16 cellular contexts compared by ENCODE assay signal in genomic region chr16:84768061-84768797, GRCh38. TPM values are rescaled to one million over a fixed set of nuclear protein-coding genes. Genes with fewer than 3 reads are reported as not detected.
DNase-seq lines count a peak whose midpoint lies in the region; ATAC-seq and TF ChIP-seq lines count a peak whose summit lies in the region.
"Had no signal": no experiment of that assay in that cellular context is flagged by ENCODE, and none has a peak within 500 bp of the region (broad histone marks: within the 10 kb centered on the region; RNA-seq: fewer than 3 reads in every experiment).

No MANE protein-coding gene starts in this region.

- H3K4me1 ChIP-seq in sigmoid colon (peaks cover 0 to 27% (median 7%) of the 10 kb centered on the region in 4 donors), ovary (ENCODE audit: insufficient read depth) (peaks cover 7% of the 10 kb centered on the region)
- H3K4me1 ChIP-seq: vagina had no signal

- CTCF ChIA-PET in activated naive CD4-positive, alpha-beta T cell treated with anti-CD3 and anti-CD28 coated beads, Interleukin-2, amount 10 ng/mL, durations not matched to agents 7 days and 5 days (lab: Charles Lee) = interaction anchor here (0.7 to 1.5 kb wide), 3 partner anchors 13 to 203 kb away, joined by 3 read pairs; no protein-coding TSS in a partner anchor

- TF ChIP-seq EP300 in sigmoid colon (IDR thresholded peaks at IDR 0.05) = no peak
- TF ChIP-seq EP300 in ovary (IDR thresholded peaks at IDR 0.05) = no peak

- peaks cover 61% of the 10 kb centered on the region for H3K4me1 Mint-ChIP-seq in activated naive CD4-positive, alpha-beta T cell treated with anti-CD3 and anti-CD28 coated beads, Interleukin-2, amount 10 ng/mL, durations not matched to agents 7 days and 5 days

- H3K27me3 Mint-ChIP-seq in activated naive CD4-positive, alpha-beta T cell treated with anti-CD3 and anti-CD28 coated beads, Interleukin-2, amount 10 ng/mL, durations not matched to agents 7 days and 5 days = no peaks in the 10 kb centered on the region

- peak overlapping the region; percentile 93 for H3K27ac Mint-ChIP-seq in activated naive CD4-positive, alpha-beta T cell treated with anti-CD3 and anti-CD28 coated beads, Interleukin-2, amount 10 ng/mL, durations not matched to agents 7 days and 5 days

- H3K9me3 Mint-ChIP-seq in activated naive CD4-positive, alpha-beta T cell treated with anti-CD3 and anti-CD28 coated beads, Interleukin-2, amount 10 ng/mL, durations not matched to agents 7 days and 5 days = no peaks in the 10 kb centered on the region

- no peak for ATAC-seq in HG03175 (IDR thresholded peaks at IDR 0.05; ENCODE audit: unreplicated experiment)

- H3K36me3 ChIP-seq in sigmoid colon (peaks cover 9 to 81% (median 26%) of the 10 kb centered on the region in 4 donors), ovary (no peaks in the 10 kb centered on the region)

- 69 to 72% methylated on average over 4 of the region's 4 CpGs for WGBS in sigmoid colon, 2 donors
- WGBS in ovary, 3 donors = 58 to 76% (median 61%) methylated on average over 4 of the region's 4 CpGs

- H3K9me3 ChIP-seq in sigmoid colon = no peaks in the 10 kb centered on the region
- H3K9me3 ChIP-seq in ovary = no peaks in the 10 kb centered on the region
- H3K9me3 ChIP-seq: adrenal gland, left ventricle myocardium inferior, vagina had no signal

- peak; percentile 52 for DNase-seq in activated naive CD4-positive, alpha-beta T cell treated with anti-CD3 and anti-CD28 coated beads, Interleukin-2, amount 10 ng/mL, durations not matched to agents 7 days and 5 days
- DNase-seq in activated naive CD4-positive, alpha-beta T cell treated with Interleukin-2 at 50 U/mL for 16 hours = no peak
- peak; percentile 96 for DNase-seq in SK-N-DZ (ENCODE audit: low spot score)
- peak; percentile 52 for DNase-seq in central memory CD4-positive, alpha-beta T cell
- DNase-seq in sigmoid colon = peak; percentile 3
- DNase-seq in NCI-H2227 treated with DMSO at 0.1 percent for 48 hours (lab: John Stamatoyannopoulos, UW) = no peak
- DNase-seq in ovary = no peak
- DNase-seq: activated CD4-positive, CD25-positive, alpha-beta regulatory T cell; activated CD8-positive, alpha-beta memory T cell treated with anti-CD3 and anti-CD28 coated beads, Interleukin-2, amount 50 U/mL, for 4 hours; adrenal gland; left ventricle myocardium inferior; NCI-H1436 treated with DMSO at 0.1 percent for 48 hours; Right ventricle myocardium superior had no signal

- H3K4me3 ChIP-seq in sigmoid colon (no peak overlapping the region), ovary (no peak overlapping the region)
- H3K4me3 ChIP-seq: adrenal gland, cardiac muscle cell, left ventricle myocardium inferior, vagina had no signal

- peak overlapping the region; percentile 64 for H3K4me3 Mint-ChIP-seq in activated naive CD4-positive, alpha-beta T cell treated with anti-CD3 and anti-CD28 coated beads, Interleukin-2, amount 10 ng/mL, durations not matched to agents 7 days and 5 days

- intact Hi-C loops in sigmoid colon (cut with DNase I) = no loop called here
- intact Hi-C loops in ovary (cut with DNase I) = loop anchor here in 1 of 4 donors (5.0 kb wide), 1 partner anchor 69 kb away; no protein-coding TSS in a partner anchor

- H3K27me3 ChIP-seq in sigmoid colon = no peaks in the 10 kb centered on the region
- H3K27me3 ChIP-seq in ovary = no peaks in the 10 kb centered on the region
- H3K27me3 ChIP-seq: adrenal gland, cardiac muscle cell, vagina had no signal

- peaks cover 76% of the 10 kb centered on the region for H3K36me3 Mint-ChIP-seq in activated naive CD4-positive, alpha-beta T cell treated with anti-CD3 and anti-CD28 coated beads, Interleukin-2, amount 10 ng/mL, durations not matched to agents 7 days and 5 days

- peak overlapping the region in 1 of 4 donors; percentile 52 for H3K27ac ChIP-seq in sigmoid colon
- no peak overlapping the region for H3K27ac ChIP-seq in ovary
- H3K27ac ChIP-seq: cardiac muscle cell had no signal

- TF ChIP-seq POLR2A in sigmoid colon (IDR thresholded peaks at IDR 0.05) (no peak), ovary (IDR thresholded peaks at IDR 0.05) (no peak)

- TF ChIP-seq CTCF in sigmoid colon (IDR thresholded peaks at IDR 0.05) (no peak), ovary (IDR thresholded peaks at IDR 0.05) (no peak)

RNA-seq across cellular contexts. Expression of gene CRISPLD2, which starts 51.6 kb away (rescaled TPM):
- 0.12 TPM in 1 of 2 replicates, not detected in the other for polyA plus RNA-seq in SK-N-DZ (2014; cell fraction: cytosol; rRNA removed)
- not detected in 2 replicates for polyA plus RNA-seq in SK-N-DZ (2014; cell fraction: nucleus; rRNA removed)
- total RNA-seq in sigmoid colon (100 to 1,000 TPM; 140 to 545 (median 260) TPM), ovary (100 to 1,000 TPM in 6 of 7 donors, 10 to 100 TPM in 1; 90.6 to 333 (median 142) TPM)
- polyA plus RNA-seq in sigmoid colon (10 to 100 TPM in 1 of 3 donors, 1 to 10 TPM in 2; 3.0 to 27.3 (median 6.0) TPM), ovary (10 to 100 TPM; 53.2 to 63.6 TPM)

Comparison
In these comparisons a context has a peak if more than half of its experiments do, and no peak if none do; other contexts are left out.
1. DNase-seq: peak in activated naive CD4-positive, alpha-beta T cell treated with anti-CD3 and anti-CD28 coated beads, Interleukin-2, amount 10 ng/mL, durations not matched to agents 7 days and 5 days (single experiment), SK-N-DZ (single experiment), central memory CD4-positive, alpha-beta T cell (single experiment) and sigmoid colon (single experiment); none in activated naive CD4-positive, alpha-beta T cell treated with Interleukin-2 at 50 U/mL for 16 hours (single experiment), NCI-H2227 treated with DMSO at 0.1 percent for 48 hours (single experiment) and ovary (0 of 5).